ENCODE assay signal across 1 cellular context in the genomic region with DNA sequence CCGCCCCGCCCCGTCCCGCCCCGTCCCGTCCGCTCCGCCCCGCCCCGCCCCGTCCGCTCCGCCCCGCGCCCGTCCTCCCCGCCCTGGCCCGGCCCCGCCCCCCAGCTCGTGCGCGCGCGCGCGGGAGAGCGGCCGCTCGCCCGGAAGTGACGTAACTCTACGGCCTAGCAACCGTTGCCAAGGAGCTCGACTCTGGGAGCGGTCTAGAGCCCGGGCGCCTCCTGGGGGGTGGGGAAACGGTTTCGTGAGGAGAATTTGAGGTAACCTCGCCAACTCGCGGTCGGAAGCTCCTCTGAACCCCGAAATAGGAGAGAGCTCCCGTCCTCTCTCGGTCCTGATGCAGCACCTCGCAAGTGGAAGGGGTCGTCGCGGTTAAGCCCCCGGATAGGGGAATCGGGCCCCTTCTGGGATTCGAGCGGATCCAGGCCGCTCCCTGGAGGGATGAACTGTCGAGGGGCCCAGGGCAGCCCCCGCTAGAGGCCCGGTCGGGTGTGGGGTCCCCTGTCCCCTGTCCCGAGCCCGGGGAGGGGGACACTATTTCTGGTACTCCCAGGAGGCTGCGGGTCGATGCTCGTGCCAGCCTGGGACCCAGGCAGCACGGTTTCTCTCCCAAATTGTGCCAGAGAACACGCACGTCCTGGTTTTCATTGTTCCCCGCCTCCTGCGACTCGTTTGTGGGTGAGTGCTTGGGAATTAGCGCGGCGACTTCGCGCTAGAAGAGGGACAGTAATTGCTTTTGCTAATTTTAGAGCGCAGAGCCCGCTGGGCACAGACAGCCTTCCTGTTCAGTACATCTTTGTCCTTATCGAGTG.
A peak's percentile ranks its signal among the peaks of the same experiment; 100 is the strongest.
TF ChIP-seq lines count a peak whose summit lies in the region.

A gene with protein sequence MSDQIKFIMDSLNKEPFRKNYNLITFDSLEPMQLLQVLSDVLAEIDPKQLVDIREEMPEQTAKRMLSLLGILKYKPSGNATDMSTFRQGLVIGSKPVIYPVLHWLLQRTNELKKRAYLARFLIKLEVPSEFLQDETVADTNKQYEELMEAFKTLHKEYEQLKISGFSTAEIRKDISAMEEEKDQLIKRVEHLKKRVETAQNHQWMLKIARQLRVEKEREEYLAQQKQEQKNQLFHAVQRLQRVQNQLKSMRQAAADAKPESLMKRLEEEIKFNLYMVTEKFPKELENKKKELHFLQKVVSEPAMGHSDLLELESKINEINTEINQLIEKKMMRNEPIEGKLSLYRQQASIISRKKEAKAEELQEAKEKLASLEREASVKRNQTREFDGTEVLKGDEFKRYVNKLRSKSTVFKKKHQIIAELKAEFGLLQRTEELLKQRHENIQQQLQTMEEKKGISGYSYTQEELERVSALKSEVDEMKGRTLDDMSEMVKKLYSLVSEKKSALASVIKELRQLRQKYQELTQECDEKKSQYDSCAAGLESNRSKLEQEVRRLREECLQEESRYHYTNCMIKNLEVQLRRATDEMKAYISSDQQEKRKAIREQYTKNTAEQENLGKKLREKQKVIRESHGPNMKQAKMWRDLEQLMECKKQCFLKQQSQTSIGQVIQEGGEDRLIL (plus strand): TSS at position 174 of the 812 bp plus-strand sequence. CDS start 3,024 bp downstream, outside the sequence.

TF ChIP-seq in HepG2, 621 proteins besides CTCF, POLR2A, EP300 and RAD21 (continued from another document and continues in another):
- TF ChIP-seq SOX5 (CRISPR knock-in tag; IDR thresholded peaks at IDR 0.05; ENCODE audit: borderline replicate concordance) = no peak
- TF ChIP-seq DNMT1 (CRISPR knock-in tag; IDR thresholded peaks at IDR 0.05) = no peak
- TF ChIP-seq, protein P1, sequence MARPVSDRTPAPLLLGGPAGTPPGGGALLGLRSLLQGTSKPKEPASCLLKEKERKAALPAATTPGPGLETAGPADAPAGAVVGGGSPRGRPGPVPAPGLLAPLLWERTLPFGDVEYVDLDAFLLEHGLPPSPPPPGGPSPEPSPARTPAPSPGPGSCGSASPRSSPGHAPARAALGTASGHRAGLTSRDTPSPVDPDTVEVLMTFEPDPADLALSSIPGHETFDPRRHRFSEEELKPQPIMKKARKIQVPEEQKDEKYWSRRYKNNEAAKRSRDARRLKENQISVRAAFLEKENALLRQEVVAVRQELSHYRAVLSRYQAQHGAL (CRISPR knock-in tag; IDR thresholded peaks at IDR 0.05; ENCODE audit: not compliant biosample characterization) = no peak
- TF ChIP-seq ATF7 (IDR thresholded peaks at IDR 0.05) = no peak
- 0 out of 2 replicates have a peak, but pooled peaks have one; percentile 51 for TF ChIP-seq ATF7 (CRISPR knock-in tag; IDR thresholded peaks at IDR 0.05)
- TF ChIP-seq ZNF235 (CRISPR knock-in tag; IDR thresholded peaks at IDR 0.05; ENCODE audit: borderline replicate concordance) = no peak; the same call in 1 of the 2 replicates
- no peak for TF ChIP-seq FOXO1 (CRISPR knock-in tag; IDR thresholded peaks at IDR 0.05)
- TF ChIP-seq ZBTB7B (CRISPR knock-in tag; IDR thresholded peaks at IDR 0.05) = peak; percentile 64; the same call in 1 of the 2 replicates
- TF ChIP-seq ARNTL (CRISPR knock-in tag; IDR thresholded peaks at IDR 0.05) = no peak
- TF ChIP-seq MAF1 (CRISPR knock-in tag; IDR thresholded peaks at IDR 0.05; ENCODE audit: borderline replicate concordance) = no peak
- TF ChIP-seq, protein P2, sequence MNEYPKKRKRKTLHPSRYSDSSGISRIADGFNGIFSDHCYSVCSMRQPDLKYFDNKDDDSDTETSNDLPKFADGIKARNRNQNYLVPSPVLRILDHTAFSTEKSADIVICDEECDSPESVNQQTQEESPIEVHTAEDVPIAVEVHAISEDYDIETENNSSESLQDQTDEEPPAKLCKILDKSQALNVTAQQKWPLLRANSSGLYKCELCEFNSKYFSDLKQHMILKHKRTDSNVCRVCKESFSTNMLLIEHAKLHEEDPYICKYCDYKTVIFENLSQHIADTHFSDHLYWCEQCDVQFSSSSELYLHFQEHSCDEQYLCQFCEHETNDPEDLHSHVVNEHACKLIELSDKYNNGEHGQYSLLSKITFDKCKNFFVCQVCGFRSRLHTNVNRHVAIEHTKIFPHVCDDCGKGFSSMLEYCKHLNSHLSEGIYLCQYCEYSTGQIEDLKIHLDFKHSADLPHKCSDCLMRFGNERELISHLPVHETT (CRISPR knock-in tag; conservative IDR thresholded peaks at IDR 0.05) = no peak
- TF ChIP-seq ZNF816 (CRISPR knock-in tag; IDR thresholded peaks at IDR 0.05; ENCODE audit: borderline replicate concordance) = no peak
- peak; percentile 32; the same call in 1 of the 2 replicates for TF ChIP-seq SALL2 (CRISPR knock-in tag; IDR thresholded peaks at IDR 0.05)
- TF ChIP-seq ZNF607 (CRISPR knock-in tag; IDR thresholded peaks at IDR 0.05; ENCODE audit: borderline replicate concordance) = no peak
- no peak for TF ChIP-seq NAIF1 (CRISPR knock-in tag; IDR thresholded peaks at IDR 0.05; ENCODE audit: borderline replicate concordance)
- TF ChIP-seq IRF2 (CRISPR knock-in tag; IDR thresholded peaks at IDR 0.05) = peak; percentile 30; the same call in 1 of the 2 replicates
- TF ChIP-seq CEBPB (IDR thresholded peaks at IDR 0.05; ENCODE audit: borderline replicate concordance, low read depth, low read length) = peak; percentile 64; the same call in 1 of the 2 replicates
- TF ChIP-seq, protein P3, sequence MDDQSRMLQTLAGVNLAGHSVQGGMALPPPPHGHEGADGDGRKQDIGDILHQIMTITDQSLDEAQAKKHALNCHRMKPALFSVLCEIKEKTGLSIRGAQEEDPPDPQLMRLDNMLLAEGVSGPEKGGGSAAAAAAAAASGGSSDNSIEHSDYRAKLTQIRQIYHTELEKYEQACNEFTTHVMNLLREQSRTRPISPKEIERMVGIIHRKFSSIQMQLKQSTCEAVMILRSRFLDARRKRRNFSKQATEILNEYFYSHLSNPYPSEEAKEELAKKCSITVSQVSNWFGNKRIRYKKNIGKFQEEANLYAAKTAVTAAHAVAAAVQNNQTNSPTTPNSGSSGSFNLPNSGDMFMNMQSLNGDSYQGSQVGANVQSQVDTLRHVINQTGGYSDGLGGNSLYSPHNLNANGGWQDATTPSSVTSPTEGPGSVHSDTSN (CRISPR knock-in tag; IDR thresholded peaks at IDR 0.05; ENCODE audit: borderline replicate concordance) = no peak
- TF ChIP-seq, protein P4, sequence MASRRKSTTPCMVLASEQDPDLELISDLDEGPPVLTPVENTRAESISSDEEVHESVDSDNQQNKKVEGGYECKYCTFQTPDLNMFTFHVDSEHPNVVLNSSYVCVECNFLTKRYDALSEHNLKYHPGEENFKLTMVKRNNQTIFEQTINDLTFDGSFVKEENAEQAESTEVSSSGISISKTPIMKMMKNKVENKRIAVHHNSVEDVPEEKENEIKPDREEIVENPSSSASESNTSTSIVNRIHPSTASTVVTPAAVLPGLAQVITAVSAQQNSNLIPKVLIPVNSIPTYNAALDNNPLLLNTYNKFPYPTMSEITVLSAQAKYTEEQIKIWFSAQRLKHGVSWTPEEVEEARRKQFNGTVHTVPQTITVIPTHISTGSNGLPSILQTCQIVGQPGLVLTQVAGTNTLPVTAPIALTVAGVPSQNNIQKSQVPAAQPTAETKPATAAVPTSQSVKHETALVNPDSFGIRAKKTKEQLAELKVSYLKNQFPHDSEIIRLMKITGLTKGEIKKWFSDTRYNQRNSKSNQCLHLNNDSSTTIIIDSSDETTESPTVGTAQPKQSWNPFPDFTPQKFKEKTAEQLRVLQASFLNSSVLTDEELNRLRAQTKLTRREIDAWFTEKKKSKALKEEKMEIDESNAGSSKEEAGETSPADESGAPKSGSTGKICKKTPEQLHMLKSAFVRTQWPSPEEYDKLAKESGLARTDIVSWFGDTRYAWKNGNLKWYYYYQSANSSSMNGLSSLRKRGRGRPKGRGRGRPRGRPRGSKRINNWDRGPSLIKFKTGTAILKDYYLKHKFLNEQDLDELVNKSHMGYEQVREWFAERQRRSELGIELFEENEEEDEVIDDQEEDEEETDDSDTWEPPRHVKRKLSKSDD (CRISPR knock-in tag; IDR thresholded peaks at IDR 0.05; ENCODE audit: low read depth) = no peak
- TF ChIP-seq SOX13 (IDR thresholded peaks at IDR 0.05) = no peak
- TF ChIP-seq SOX13 (CRISPR knock-in tag; conservative IDR thresholded peaks at IDR 0.05 in 1 of 2, IDR thresholded peaks at IDR 0.05 in 1 of 2) = 0 out of 4 replicates have a peak, but pooled peaks of 1 of the 2 experiments have one; percentile 7
- TF ChIP-seq CBX2 (IDR thresholded peaks at IDR 0.05; ENCODE audit: low read depth, low read length) = no peak
- no peak for TF ChIP-seq CBX2 (CRISPR knock-in tag; IDR thresholded peaks at IDR 0.05; ENCODE audit: low read depth)
- no peak for TF ChIP-seq ZNF3 (CRISPR knock-in tag; IDR thresholded peaks at IDR 0.05)
- TF ChIP-seq ZNF615 (CRISPR knock-in tag; IDR thresholded peaks at IDR 0.05; ENCODE audit: borderline replicate concordance) = no peak
- TF ChIP-seq ZNF550 (CRISPR knock-in tag; IDR thresholded peaks at IDR 0.05; ENCODE audit: borderline replicate concordance) = no peak
- no peak for TF ChIP-seq THYN1 (CRISPR knock-in tag; IDR thresholded peaks at IDR 0.05; ENCODE audit: borderline replicate concordance, low read depth)
- no peak for TF ChIP-seq CHD2 (IDR thresholded peaks at IDR 0.05; ENCODE audit: low read depth, low read length)
- TF ChIP-seq MXI1 (IDR thresholded peaks at IDR 0.05; ENCODE audit: borderline replicate concordance, low read depth, low read length) = peak; percentile 90
- TF ChIP-seq, protein P5, sequence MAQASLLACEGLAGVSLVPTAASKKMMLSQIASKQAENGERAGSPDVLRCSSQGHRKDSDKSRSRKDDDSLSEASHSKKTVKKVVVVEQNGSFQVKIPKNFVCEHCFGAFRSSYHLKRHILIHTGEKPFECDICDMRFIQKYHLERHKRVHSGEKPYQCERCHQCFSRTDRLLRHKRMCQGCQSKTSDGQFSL (CRISPR knock-in tag; IDR thresholded peaks at IDR 0.05) = 0 out of 2 replicates have a peak, but pooled peaks have one; percentile 36
- TF ChIP-seq, protein P6, sequence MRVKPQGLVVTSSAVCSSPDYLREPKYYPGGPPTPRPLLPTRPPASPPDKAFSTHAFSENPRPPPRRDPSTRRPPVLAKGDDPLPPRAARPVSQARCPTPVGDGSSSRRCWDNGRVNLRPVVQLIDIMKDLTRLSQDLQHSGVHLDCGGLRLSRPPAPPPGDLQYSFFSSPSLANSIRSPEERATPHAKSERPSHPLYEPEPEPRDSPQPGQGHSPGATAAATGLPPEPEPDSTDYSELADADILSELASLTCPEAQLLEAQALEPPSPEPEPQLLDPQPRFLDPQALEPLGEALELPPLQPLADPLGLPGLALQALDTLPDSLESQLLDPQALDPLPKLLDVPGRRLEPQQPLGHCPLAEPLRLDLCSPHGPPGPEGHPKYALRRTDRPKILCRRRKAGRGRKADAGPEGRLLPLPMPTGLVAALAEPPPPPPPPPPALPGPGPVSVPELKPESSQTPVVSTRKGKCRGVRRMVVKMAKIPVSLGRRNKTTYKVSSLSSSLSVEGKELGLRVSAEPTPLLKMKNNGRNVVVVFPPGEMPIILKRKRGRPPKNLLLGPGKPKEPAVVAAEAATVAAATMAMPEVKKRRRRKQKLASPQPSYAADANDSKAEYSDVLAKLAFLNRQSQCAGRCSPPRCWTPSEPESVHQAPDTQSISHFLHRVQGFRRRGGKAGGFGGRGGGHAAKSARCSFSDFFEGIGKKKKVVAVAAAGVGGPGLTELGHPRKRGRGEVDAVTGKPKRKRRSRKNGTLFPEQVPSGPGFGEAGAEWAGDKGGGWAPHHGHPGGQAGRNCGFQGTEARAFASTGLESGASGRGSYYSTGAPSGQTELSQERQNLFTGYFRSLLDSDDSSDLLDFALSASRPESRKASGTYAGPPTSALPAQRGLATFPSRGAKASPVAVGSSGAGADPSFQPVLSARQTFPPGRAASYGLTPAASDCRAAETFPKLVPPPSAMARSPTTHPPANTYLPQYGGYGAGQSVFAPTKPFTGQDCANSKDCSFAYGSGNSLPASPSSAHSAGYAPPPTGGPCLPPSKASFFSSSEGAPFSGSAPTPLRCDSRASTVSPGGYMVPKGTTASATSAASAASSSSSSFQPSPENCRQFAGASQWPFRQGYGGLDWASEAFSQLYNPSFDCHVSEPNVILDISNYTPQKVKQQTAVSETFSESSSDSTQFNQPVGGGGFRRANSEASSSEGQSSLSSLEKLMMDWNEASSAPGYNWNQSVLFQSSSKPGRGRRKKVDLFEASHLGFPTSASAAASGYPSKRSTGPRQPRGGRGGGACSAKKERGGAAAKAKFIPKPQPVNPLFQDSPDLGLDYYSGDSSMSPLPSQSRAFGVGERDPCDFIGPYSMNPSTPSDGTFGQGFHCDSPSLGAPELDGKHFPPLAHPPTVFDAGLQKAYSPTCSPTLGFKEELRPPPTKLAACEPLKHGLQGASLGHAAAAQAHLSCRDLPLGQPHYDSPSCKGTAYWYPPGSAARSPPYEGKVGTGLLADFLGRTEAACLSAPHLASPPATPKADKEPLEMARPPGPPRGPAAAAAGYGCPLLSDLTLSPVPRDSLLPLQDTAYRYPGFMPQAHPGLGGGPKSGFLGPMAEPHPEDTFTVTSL (CRISPR knock-in tag; IDR thresholded peaks at IDR 0.05; ENCODE audit: borderline replicate concordance) = no peak
- no peak for TF ChIP-seq ZNF326 (CRISPR knock-in tag; IDR thresholded peaks at IDR 0.05; ENCODE audit: borderline replicate concordance)
- TF ChIP-seq ZBTB42 (CRISPR knock-in tag; IDR thresholded peaks at IDR 0.05) = no peak
- no peak for TF ChIP-seq ZFP36L2 (CRISPR knock-in tag; IDR thresholded peaks at IDR 0.05)
- TF ChIP-seq, protein P7, sequence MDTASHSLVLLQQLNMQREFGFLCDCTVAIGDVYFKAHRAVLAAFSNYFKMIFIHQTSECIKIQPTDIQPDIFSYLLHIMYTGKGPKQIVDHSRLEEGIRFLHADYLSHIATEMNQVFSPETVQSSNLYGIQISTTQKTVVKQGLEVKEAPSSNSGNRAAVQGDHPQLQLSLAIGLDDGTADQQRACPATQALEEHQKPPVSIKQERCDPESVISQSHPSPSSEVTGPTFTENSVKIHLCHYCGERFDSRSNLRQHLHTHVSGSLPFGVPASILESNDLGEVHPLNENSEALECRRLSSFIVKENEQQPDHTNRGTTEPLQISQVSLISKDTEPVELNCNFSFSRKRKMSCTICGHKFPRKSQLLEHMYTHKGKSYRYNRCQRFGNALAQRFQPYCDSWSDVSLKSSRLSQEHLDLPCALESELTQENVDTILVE (CRISPR knock-in tag; IDR thresholded peaks at IDR 0.05) = no peak
- no peak for TF ChIP-seq MIER2 (CRISPR knock-in tag; IDR thresholded peaks at IDR 0.05)
- peak; percentile 60 for TF ChIP-seq GABPA (IDR thresholded peaks at IDR 0.05; ENCODE audit: low read depth, low read length)
- peak; percentile 86 for TF ChIP-seq GABPA (CRISPR knock-in tag; IDR thresholded peaks at IDR 0.05; ENCODE audit: low read depth)
- TF ChIP-seq, protein P8, sequence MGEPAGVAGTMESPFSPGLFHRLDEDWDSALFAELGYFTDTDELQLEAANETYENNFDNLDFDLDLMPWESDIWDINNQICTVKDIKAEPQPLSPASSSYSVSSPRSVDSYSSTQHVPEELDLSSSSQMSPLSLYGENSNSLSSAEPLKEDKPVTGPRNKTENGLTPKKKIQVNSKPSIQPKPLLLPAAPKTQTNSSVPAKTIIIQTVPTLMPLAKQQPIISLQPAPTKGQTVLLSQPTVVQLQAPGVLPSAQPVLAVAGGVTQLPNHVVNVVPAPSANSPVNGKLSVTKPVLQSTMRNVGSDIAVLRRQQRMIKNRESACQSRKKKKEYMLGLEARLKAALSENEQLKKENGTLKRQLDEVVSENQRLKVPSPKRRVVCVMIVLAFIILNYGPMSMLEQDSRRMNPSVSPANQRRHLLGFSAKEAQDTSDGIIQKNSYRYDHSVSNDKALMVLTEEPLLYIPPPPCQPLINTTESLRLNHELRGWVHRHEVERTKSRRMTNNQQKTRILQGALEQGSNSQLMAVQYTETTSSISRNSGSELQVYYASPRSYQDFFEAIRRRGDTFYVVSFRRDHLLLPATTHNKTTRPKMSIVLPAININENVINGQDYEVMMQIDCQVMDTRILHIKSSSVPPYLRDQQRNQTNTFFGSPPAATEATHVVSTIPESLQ (CRISPR knock-in tag; conservative IDR thresholded peaks at IDR 0.05) = no peak
- TF ChIP-seq MBNL3 (CRISPR knock-in tag; conservative IDR thresholded peaks at IDR 0.05) = no peak
- TF ChIP-seq BRCA1 (CRISPR knock-in tag; IDR thresholded peaks at IDR 0.05) = no peak
- no peak for TF ChIP-seq REPIN1 (CRISPR knock-in tag; IDR thresholded peaks at IDR 0.05; ENCODE audit: borderline replicate concordance, low read depth)
- no peak for TF ChIP-seq SNAI1 (CRISPR knock-in tag; IDR thresholded peaks at IDR 0.05; ENCODE audit: borderline replicate concordance)
